In genomic region chr12:54126696-54127537, GRCh38 we compare ENCODE assay signal across 8 cellular contexts.
A peak's percentile ranks its signal among the peaks of the same experiment; 100 is the strongest.
DNase-seq lines count a peak whose midpoint lies in the region; ATAC-seq and TF ChIP-seq lines count a peak whose summit lies in the region.

No MANE protein-coding gene starts in this region.

- peaks cover 16% of the 10 kb centered on the region for H3K4me1 ChIP-seq in lower lobe of right lung
- peaks cover 0 to 60% (median 13%) of the 10 kb centered on the region in 4 donors for H3K4me1 ChIP-seq in tibial nerve

- H3K27me3 Mint-ChIP-seq in activated CD4-positive, alpha-beta memory T cell treated with anti-CD3 and anti-CD28 coated beads for 36 hours, result peaks cover 55% of the 10 kb centered on the region
- H3K27me3 Mint-ChIP-seq in activated CD4-positive, alpha-beta memory T cell treated with anti-CD3 and anti-CD28 coated beads, Interleukin-2, amount 10 ng/mL, durations not matched to agents 7 days and 5 days, result peaks cover 84% of the 10 kb centered on the region
- H3K27me3 Mint-ChIP-seq in dendritic cell treated with granulocyte-macrophage colony-stimulating factor and Interleukin-4, amounts not matched to agents 40 ng/mL and 50 ng/mL, for 4 days, result peaks cover 71% of the 10 kb centered on the region

- TF ChIP-seq POLR2A in tibial nerve (IDR thresholded peaks at IDR 0.05), result peak; percentile 63 to 77

- 3 to 8% methylated on average over 31 of the region's 31 CpGs for WGBS in tibial nerve, 2 donors

- H3K4me3 ChIP-seq in lower lobe of right lung (peak overlapping the region; percentile 59), tibial nerve (peak overlapping the region; percentile 42 to 92 (median 78))

- peaks cover 9% of the 10 kb centered on the region for H3K4me1 Mint-ChIP-seq in activated CD4-positive, alpha-beta memory T cell treated with anti-CD3 and anti-CD28 coated beads for 36 hours (ENCODE audit: low read depth)
- peaks cover 5% of the 10 kb centered on the region for H3K4me1 Mint-ChIP-seq in activated CD4-positive, alpha-beta memory T cell treated with anti-CD3 and anti-CD28 coated beads, Interleukin-2, amount 10 ng/mL, durations not matched to agents 7 days and 5 days
- H3K4me1 Mint-ChIP-seq in dendritic cell treated with granulocyte-macrophage colony-stimulating factor and Interleukin-4, amounts not matched to agents 40 ng/mL and 50 ng/mL, for 4 days (ENCODE audit: low read depth), result peaks cover 66% of the 10 kb centered on the region

- no peaks in the 10 kb centered on the region for H3K9me3 Mint-ChIP-seq in activated CD4-positive, alpha-beta memory T cell treated with anti-CD3 and anti-CD28 coated beads for 36 hours
- no peaks in the 10 kb centered on the region for H3K9me3 Mint-ChIP-seq in activated CD4-positive, alpha-beta memory T cell treated with anti-CD3 and anti-CD28 coated beads, Interleukin-2, amount 10 ng/mL, durations not matched to agents 7 days and 5 days
- H3K9me3 Mint-ChIP-seq in dendritic cell treated with granulocyte-macrophage colony-stimulating factor and Interleukin-4, amounts not matched to agents 40 ng/mL and 50 ng/mL, for 4 days, result no peaks in the 10 kb centered on the region

- peak; percentile 23 for DNase-seq in activated CD4-positive, alpha-beta memory T cell treated with anti-CD3 and anti-CD28 coated beads for 36 hours
- DNase-seq in activated CD4-positive, alpha-beta memory T cell treated with anti-CD3 and anti-CD28 coated beads, Interleukin-2, amount 10 ng/mL, durations not matched to agents 7 days and 5 days, result no peak
- DNase-seq in lower lobe of right lung (peak; percentile 60), tibial nerve (ENCODE audit: low spot score in 2 of 2) (peak; percentile 67 to 73)

- peak overlapping the region; percentile 41 for H3K27ac ChIP-seq in lower lobe of right lung
- peak overlapping the region; percentile 79 to 95 (median 89) for H3K27ac ChIP-seq in tibial nerve

- H3K27ac Mint-ChIP-seq in activated CD4-positive, alpha-beta memory T cell treated with anti-CD3 and anti-CD28 coated beads for 36 hours, result no peak overlapping the region
- no peak overlapping the region for H3K27ac Mint-ChIP-seq in activated CD4-positive, alpha-beta memory T cell treated with anti-CD3 and anti-CD28 coated beads, Interleukin-2, amount 10 ng/mL, durations not matched to agents 7 days and 5 days
- peak overlapping the region; percentile 71 for H3K27ac Mint-ChIP-seq in dendritic cell treated with granulocyte-macrophage colony-stimulating factor and Interleukin-4, amounts not matched to agents 40 ng/mL and 50 ng/mL, for 4 days

- CTCF ChIA-PET in activated CD4-positive, alpha-beta memory T cell treated with anti-CD3 and anti-CD28 coated beads for 36 hours (lab: Charles Lee), result no interaction called here
- CTCF ChIA-PET in activated CD4-positive, alpha-beta memory T cell treated with anti-CD3 and anti-CD28 coated beads, Interleukin-2, amount 10 ng/mL, durations not matched to agents 7 days and 5 days (lab: Charles Lee), result no interaction called here

- H3K36me3 Mint-ChIP-seq in activated CD4-positive, alpha-beta memory T cell treated with anti-CD3 and anti-CD28 coated beads for 36 hours, result no peaks in the 10 kb centered on the region
- H3K36me3 Mint-ChIP-seq in activated CD4-positive, alpha-beta memory T cell treated with anti-CD3 and anti-CD28 coated beads, Interleukin-2, amount 10 ng/mL, durations not matched to agents 7 days and 5 days (ENCODE audit: low read depth), result no peaks in the 10 kb centered on the region
- H3K36me3 Mint-ChIP-seq in dendritic cell treated with granulocyte-macrophage colony-stimulating factor and Interleukin-4, amounts not matched to agents 40 ng/mL and 50 ng/mL, for 4 days (ENCODE audit: low read depth), result peaks cover 6% of the 10 kb centered on the region

- intact Hi-C loops in activated CD4-positive, alpha-beta memory T cell treated with anti-CD3 and anti-CD28 coated beads for 36 hours (cut with micrococcal nuclease), result no loop called here
- intact Hi-C loops in dendritic cell treated with granulocyte-macrophage colony-stimulating factor and Interleukin-4, amounts not matched to agents 40 ng/mL and 50 ng/mL, for 4 days (cut with micrococcal nuclease), result loop anchor here (5.0 kb wide), 1 partner anchor 95 kb away; the partner anchor contains the start of gene HOXC5
- intact Hi-C loops in lower lobe of right lung (cut with DNase I), result no loop called here

- ATAC-seq in lower lobe of right lung (peak; percentile 80 to 84), GM18868 (IDR thresholded peaks at IDR 0.05; ENCODE audit: unreplicated experiment) (no peak), HG03354 (IDR thresholded peaks at IDR 0.05; ENCODE audit: poor library complexity, severe bottlenecking, unreplicated experiment) (no peak), GM19467 (IDR thresholded peaks at IDR 0.05; ENCODE audit: unreplicated experiment) (no peak)

- POLR2A ChIA-PET in activated CD4-positive, alpha-beta memory T cell treated with anti-CD3 and anti-CD28 coated beads for 36 hours (lab: Charles Lee), result no interaction called here
- POLR2A ChIA-PET in activated CD4-positive, alpha-beta memory T cell treated with anti-CD3 and anti-CD28 coated beads, Interleukin-2, amount 10 ng/mL, durations not matched to agents 7 days and 5 days (lab: Charles Lee), result no interaction called here

- H3K36me3 ChIP-seq in lower lobe of right lung (no peaks in the 10 kb centered on the region), tibial nerve (peaks cover 0 to 14% (median 0%) of the 10 kb centered on the region in 3 donors)

- TF ChIP-seq CTCF in lower lobe of right lung (IDR thresholded peaks at IDR 0.05) (no peak), tibial nerve (IDR thresholded peaks at IDR 0.05) (no peak)

- H3K4me3 Mint-ChIP-seq in activated CD4-positive, alpha-beta memory T cell treated with anti-CD3 and anti-CD28 coated beads for 36 hours, result no peak overlapping the region
- H3K4me3 Mint-ChIP-seq in activated CD4-positive, alpha-beta memory T cell treated with anti-CD3 and anti-CD28 coated beads, Interleukin-2, amount 10 ng/mL, durations not matched to agents 7 days and 5 days, result no peak overlapping the region
- H3K4me3 Mint-ChIP-seq in dendritic cell treated with granulocyte-macrophage colony-stimulating factor and Interleukin-4, amounts not matched to agents 40 ng/mL and 50 ng/mL, for 4 days, result peak overlapping the region; percentile 77

- no peaks in the 10 kb centered on the region for H3K9me3 ChIP-seq in lower lobe of right lung
- H3K9me3 ChIP-seq in tibial nerve, result no peaks in the 10 kb centered on the region

- H3K27me3 ChIP-seq in lower lobe of right lung (ENCODE audit: low read depth), result peaks cover 45% of the 10 kb centered on the region
- no peaks in the 10 kb centered on the region for H3K27me3 ChIP-seq in tibial nerve

- peak; percentile 14 to 86 for TF ChIP-seq EP300 in tibial nerve (IDR thresholded peaks at IDR 0.05)

Comparison
In these comparisons a context has a peak if more than half of its experiments do, and no peak if none do; other contexts are left out.
1. ATAC-seq: peak in lower lobe of right lung (2 of 2); none in GM18868 (single experiment), HG03354 (single experiment) and GM19467 (single experiment).